12 cellular contexts compared by ENCODE assay signal in the genomic region with DNA sequence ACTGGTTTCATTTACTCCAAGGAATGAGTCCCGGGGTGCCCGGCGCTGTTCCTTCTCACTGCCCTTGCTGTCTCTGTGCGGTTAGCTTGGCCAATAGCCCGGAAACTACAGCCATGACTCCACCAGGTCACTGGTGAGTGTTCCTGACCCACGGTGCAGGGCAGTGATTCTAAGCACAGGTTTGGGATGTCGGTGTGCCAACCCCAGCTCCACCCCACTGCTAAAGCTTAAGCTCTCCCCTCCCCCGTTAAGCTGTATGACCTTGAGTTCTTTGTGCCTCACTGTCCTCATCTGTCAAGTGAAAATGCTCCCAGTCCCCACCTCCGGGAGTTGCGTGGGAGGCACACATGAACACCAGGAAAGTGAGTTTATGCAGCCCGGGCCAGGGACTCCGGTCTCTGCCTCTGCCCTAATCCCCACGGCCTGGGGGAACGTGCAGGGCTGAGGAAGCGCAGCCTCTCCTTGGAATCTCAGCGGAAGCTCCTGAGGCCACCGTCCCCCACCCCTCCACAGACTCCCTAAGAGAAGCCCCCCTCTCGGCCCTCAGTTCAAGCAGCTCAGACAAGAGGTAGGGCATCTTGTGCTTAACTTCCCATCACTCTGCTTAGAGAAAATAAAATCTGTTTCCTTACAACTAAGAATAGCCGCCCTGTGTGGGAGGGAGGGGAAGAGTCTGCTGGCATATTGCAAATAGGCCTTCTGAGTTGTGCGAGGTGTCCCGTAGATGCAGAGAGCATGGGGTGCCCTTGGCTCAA.
DNase-seq lines count a peak whose midpoint lies in the region; ATAC-seq and TF ChIP-seq lines count a peak whose summit lies in the region.
"Had no signal": no experiment of that assay in that cellular context is flagged by ENCODE, and none has a peak within 500 bp of the region (broad histone marks: within the 10 kb centered on the region; RNA-seq: fewer than 3 reads in every experiment).

No MANE protein-coding gene starts in this region.

- no peaks in the 10 kb centered on the region for H3K9me3 ChIP-seq in MG63
- no peaks in the 10 kb centered on the region for H3K9me3 ChIP-seq in tibial artery
- H3K9me3 ChIP-seq: prostate gland had no signal

- H3K4me3 ChIP-seq in MG63 (no peak overlapping the region), tibial artery (peak overlapping the region; percentile 21 to 23)
- H3K4me3 ChIP-seq: prostate gland, SK-N-MC had no signal

- H3K36me3 ChIP-seq in MG63 (no peaks in the 10 kb centered on the region), tibial artery (no peaks in the 10 kb centered on the region)
- H3K36me3 ChIP-seq: prostate gland had no signal

- peak; percentile 82 for DNase-seq in MG63
- peak; percentile 37 for DNase-seq in dedifferentiated amniotic fluid mesenchymal stem cell (ENCODE audit: extremely low spot score)
- DNase-seq in left kidney (ENCODE audit: low read depth, low spot score): peak; percentile 66
- peak in 1 of 2 donors; percentile 67 for DNase-seq in tibial artery
- DNase-seq in erythroblast (lab: John Stamatoyannopoulos, UW): no peak
- DNase-seq in NCI-H2029 (lab: John Stamatoyannopoulos, UW): no peak
- DNase-seq: activated naive CD4-positive, alpha-beta T cell treated with anti-CD3 and anti-CD28 coated beads for 36 hours; Kasumi-1; NCI-H446 had no signal

- no peaks in the 10 kb centered on the region for H3K27me3 ChIP-seq in MG63
- H3K27me3 ChIP-seq in tibial artery: no peaks in the 10 kb centered on the region

- ATAC-seq in HG02678 (IDR thresholded peaks at IDR 0.05; ENCODE audit: unreplicated experiment): no peak

- H3K4me1 ChIP-seq in tibial artery: peaks cover 0 to 18% (median 11%) of the 10 kb centered on the region in 4 donors
- H3K4me1 ChIP-seq: prostate gland had no signal

- TF ChIP-seq POLR2A in erythroblast (IDR thresholded peaks at IDR 0.05; ENCODE audit: low read length): no peak

- peak overlapping the region; percentile 60 to 64 for H3K27ac ChIP-seq in tibial artery
- H3K27ac ChIP-seq: prostate gland, SK-N-MC had no signal

- intact Hi-C loops in tibial artery (cut with DNase I; ENCODE audit: low total_unique reads): no loop called here

- TF ChIP-seq CTCF in tibial artery (IDR thresholded peaks at IDR 0.05): no peak

Comparison
In these comparisons a context has a peak if more than half of its experiments do, and no peak if none do; other contexts are left out.
1. DNase-seq: peak in MG63 (single experiment), dedifferentiated amniotic fluid mesenchymal stem cell (single experiment) and left kidney (single experiment); none in erythroblast (0 of 2) and NCI-H2029 (single experiment).